ENCODE assay signal across 15 cellular contexts in genomic region chr2:215790548-215791421, GRCh38.
DNase-seq lines count a peak whose midpoint lies in the region; ATAC-seq, FAIRE-seq and TF ChIP-seq lines count a peak whose summit lies in the region.
"Had no signal": no experiment of that assay in that cellular context is flagged by ENCODE, and none has a peak within 500 bp of the region (broad histone marks: within the 10 kb centered on the region; RNA-seq: fewer than 3 reads in every experiment).

No MANE protein-coding gene starts in this region.

- H3K27me3 ChIP-seq in Caco-2 (replicated peaks; ENCODE audit: control insufficient read depth, insufficient read depth, low read length) = no peaks in the 10 kb centered on the region
- H3K27me3 ChIP-seq in K562 (ENCODE audit: control insufficient read depth in 2 of 2, insufficient read depth in 2 of 2, low read length in 2 of 2) = no peaks in the 10 kb centered on the region
- no peaks in the 10 kb centered on the region for H3K27me3 ChIP-seq in gastroesophageal sphincter
- H3K27me3 ChIP-seq in SK-N-SH (ENCODE audit: insufficient read depth) = no peaks in the 10 kb centered on the region
- H3K27me3 ChIP-seq in Karpas-422 (ENCODE audit: low read length) = no peaks in the 10 kb centered on the region
- H3K27me3 ChIP-seq: BE2C had no signal

- TF ChIP-seq EP300 in K562 (IDR thresholded peaks at IDR 0.05; ENCODE audit: low read length) (no peak), gastroesophageal sphincter (IDR thresholded peaks at IDR 0.05) (no peak), SK-N-SH (IDR thresholded peaks at IDR 0.05; ENCODE audit: borderline replicate concordance in 1 of 2, low read depth in 1 of 2, low read length in 1 of 2) (no peak)

- H3K27ac ChIP-seq in K562 (ENCODE audit: extremely low read depth, low read depth, low read length) (peak overlapping the region; percentile 35; the same call in 1 of the 3 replicates), gastroesophageal sphincter (peak overlapping the region in 3 of 4 donors; percentile 2 to 66 (median 25)), SK-N-SH (ENCODE audit: low read depth in 2 of 2, low read length in 1 of 2) (no peak overlapping the region), Karpas-422 (ENCODE audit: low read length) (no peak overlapping the region)
- H3K27ac ChIP-seq: PC-9 had no signal

- H3K36me3 ChIP-seq in Caco-2 (ENCODE audit: control insufficient read depth, insufficient read depth, low read length) (no peaks in the 10 kb centered on the region), K562 (ENCODE audit: control insufficient read depth, insufficient read depth, low read length) (no peaks in the 10 kb centered on the region), gastroesophageal sphincter (no peaks in the 10 kb centered on the region), SK-N-SH (replicated peaks in 1 of 2; ENCODE audit: control insufficient read depth in 1 of 2, insufficient read depth in 2 of 2, low read length in 1 of 2) (no peaks in the 10 kb centered on the region), Karpas-422 (ENCODE audit: insufficient read depth, low read length) (no peaks in the 10 kb centered on the region)
- H3K36me3 ChIP-seq: BE2C, HAP-1 had no signal

- no peak for TF ChIP-seq CTCF in Caco-2 (IDR thresholded peaks at IDR 0.05; ENCODE audit: insufficient read depth in 1 of 2, low read depth in 1 of 2, low read length in 1 of 2, severe bottlenecking in 1 of 2, unreplicated experiment in 1 of 2)
- TF ChIP-seq CTCF in K562 (IDR thresholded peaks at IDR 0.05 in 2 of 3, conservative IDR thresholded peaks at IDR 0.05 in 1 of 3; ENCODE audit: insufficient read depth in 2 of 3, low read depth in 1 of 3, low read length in 3 of 3) = no peak
- no peak for TF ChIP-seq CTCF in gastroesophageal sphincter (IDR thresholded peaks at IDR 0.05)
- TF ChIP-seq CTCF in osteocyte (IDR thresholded peaks at IDR 0.05) = no peak
- TF ChIP-seq CTCF in SK-N-SH (IDR thresholded peaks at IDR 0.05) = no peak

- H3F3A ChIP-seq in SK-N-SH (replicated peaks; ENCODE audit: insufficient read depth) = peaks cover 26% of the 10 kb centered on the region

- H3K27me3 Mint-ChIP-seq in Caco-2 (ENCODE audit: insufficient read depth, unreplicated experiment) (no peaks in the 10 kb centered on the region), osteocyte (ENCODE audit: unreplicated experiment) (no peaks in the 10 kb centered on the region)
- H3K27me3 Mint-ChIP-seq in activated CD4-positive, alpha-beta memory T cell treated with anti-CD3 and anti-CD28 coated beads for 36 hours = no peaks in the 10 kb centered on the region

- no peaks in the 10 kb centered on the region for H3K9me3 Mint-ChIP-seq in Caco-2 (ENCODE audit: unreplicated experiment)
- H3K9me3 Mint-ChIP-seq in osteocyte (ENCODE audit: unreplicated experiment) = no peaks in the 10 kb centered on the region
- H3K9me3 Mint-ChIP-seq in activated CD4-positive, alpha-beta memory T cell treated with anti-CD3 and anti-CD28 coated beads for 36 hours = no peaks in the 10 kb centered on the region
- H3K9me3 Mint-ChIP-seq: CD8-positive, alpha-beta T cell had no signal

- H3K36me3 Mint-ChIP-seq in Caco-2 (ENCODE audit: insufficient read depth, unreplicated experiment) (no peaks in the 10 kb centered on the region), osteocyte (ENCODE audit: unreplicated experiment) (no peaks in the 10 kb centered on the region)
- no peaks in the 10 kb centered on the region for H3K36me3 Mint-ChIP-seq in activated CD4-positive, alpha-beta memory T cell treated with anti-CD3 and anti-CD28 coated beads for 36 hours
- H3K36me3 Mint-ChIP-seq: CD8-positive, alpha-beta T cell had no signal

- ATAC-seq in K562 (peak; percentile 5; the same call in 2 of the 3 replicates), gastroesophageal sphincter (no peak)
- ATAC-seq: CD8-positive, alpha-beta T cell had no signal

- intact Hi-C loops in Caco-2 (cut with micrococcal nuclease; ENCODE audit: unreplicated experiment) (no loop called here), K562 (cut with micrococcal nuclease) (loop anchor here (10.0 kb wide), 1 partner anchor 124 kb away; no protein-coding TSS in a partner anchor)
- intact Hi-C loops in activated CD4-positive, alpha-beta memory T cell treated with anti-CD3 and anti-CD28 coated beads for 36 hours (cut with micrococcal nuclease) = no loop called here

- no peaks in the 10 kb centered on the region for H3K79me2 ChIP-seq in K562 (ENCODE audit: control insufficient read depth, insufficient read depth, low read length)
- H3K79me2 ChIP-seq in SK-N-SH (ENCODE audit: insufficient read depth) = no peaks in the 10 kb centered on the region
- H3K79me2 ChIP-seq in Karpas-422 (ENCODE audit: low read length) = no peaks in the 10 kb centered on the region

- H3K9me2 ChIP-seq in SK-N-SH (no peaks in the 10 kb centered on the region), Karpas-422 (replicated peaks; ENCODE audit: insufficient read depth, low read length) (no peaks in the 10 kb centered on the region)

- peak overlapping the region; percentile 87 for H2AFZ ChIP-seq in K562 (ENCODE audit: low read depth, low read length)
- H2AFZ ChIP-seq in SK-N-SH (ENCODE audit: low read depth) = no peak overlapping the region
- H2AFZ ChIP-seq in Karpas-422 (ENCODE audit: low read length) = no peak overlapping the region; the same call in 1 of the 2 replicates
- H2AFZ ChIP-seq: PC-9 had no signal

- H3K4me2 ChIP-seq in K562 (ENCODE audit: insufficient read depth, low read length) = peak overlapping the region; percentile 1; the same call in 1 of the 2 replicates
- no peak overlapping the region for H3K4me2 ChIP-seq in SK-N-SH
- H3K4me2 ChIP-seq in Karpas-422 (ENCODE audit: low read depth, low read length, poor library complexity, severe bottlenecking) = no peak overlapping the region
- H3K4me2 ChIP-seq: PC-9 had no signal

- H3K9ac ChIP-seq in K562 (ENCODE audit: insufficient read depth in 1 of 2, low read depth in 2 of 2, low read length in 2 of 2) = no peak overlapping the region; a peak in 1 of 4 replicates
- no peak overlapping the region for H3K9ac ChIP-seq in SK-N-SH
- no peak overlapping the region for H3K9ac ChIP-seq in Karpas-422 (ENCODE audit: low read length)

- no peaks in the 10 kb centered on the region for H3K9me3 ChIP-seq in Caco-2
- no peaks in the 10 kb centered on the region for H3K9me3 ChIP-seq in K562 (replicated peaks; ENCODE audit: control insufficient read depth, insufficient read depth, low read depth, low read length)
- no peaks in the 10 kb centered on the region for H3K9me3 ChIP-seq in gastroesophageal sphincter
- no peaks in the 10 kb centered on the region for H3K9me3 ChIP-seq in SK-N-SH
- H3K9me3 ChIP-seq in Karpas-422 (ENCODE audit: low read length) = no peaks in the 10 kb centered on the region
- H3K9me3 ChIP-seq: BE2C, HAP-1 had no signal

- CTCF ChIA-PET in Caco-2 (lab: Charles Lee) = no interaction called here
- CTCF ChIA-PET in K562 (lab: Yijun Ruan, JAX; ENCODE audit: low intra/inter-chr PET ratio) = no interaction called here
- CTCF ChIA-PET in activated CD4-positive, alpha-beta memory T cell treated with anti-CD3 and anti-CD28 coated beads for 36 hours (lab: Charles Lee) = no interaction called here
- CTCF ChIA-PET in SK-N-SH (lab: Yijun Ruan, JAX) = interaction anchor here (0.7 kb wide), 1 partner anchor 141 kb away, joined by 3 read pairs; no protein-coding TSS in a partner anchor

- H3K4me1 Mint-ChIP-seq in Caco-2 (ENCODE audit: low read depth, unreplicated experiment) (peaks cover 40% of the 10 kb centered on the region), osteocyte (ENCODE audit: unreplicated experiment) (peaks cover 75% of the 10 kb centered on the region)
- peaks cover 4% of the 10 kb centered on the region for H3K4me1 Mint-ChIP-seq in activated CD4-positive, alpha-beta memory T cell treated with anti-CD3 and anti-CD28 coated beads for 36 hours (ENCODE audit: low read depth)

- H4K20me1 ChIP-seq in K562 (replicated peaks; ENCODE audit: control insufficient read depth, insufficient read depth, low read length) (no peaks in the 10 kb centered on the region), SK-N-SH (ENCODE audit: insufficient read depth) (no peaks in the 10 kb centered on the region), Karpas-422 (ENCODE audit: insufficient read depth, low read depth, low read length) (no peaks in the 10 kb centered on the region)

- TF ChIP-seq POLR2A in K562 (conservative IDR thresholded peaks at IDR 0.05) (no peak), gastroesophageal sphincter (IDR thresholded peaks at IDR 0.05) (no peak)

- no peak for FAIRE-seq in K562 (lab: Jason Lieb, UNC)

- POLR2A ChIA-PET in Caco-2 (lab: Charles Lee) (no interaction called here), K562 (lab: Yijun Ruan, JAX) (interaction anchor here (0.5 to 1.1 kb wide), 3 partner anchors 10 to 28 kb away, joined by 3 read pairs; no protein-coding TSS in a partner anchor), SK-N-SH (lab: Yijun Ruan, JAX) (no interaction called here)
- POLR2A ChIA-PET in activated CD4-positive, alpha-beta memory T cell treated with anti-CD3 and anti-CD28 coated beads for 36 hours (lab: Charles Lee) = no interaction called here

- in situ Hi-C loops in K562 (cut with MboI) = no loop called here

- TF ChIP-seq RAD21 in K562 (CRISPR knock-in tag; conservative IDR thresholded peaks at IDR 0.05 in 1 of 2, IDR thresholded peaks at IDR 0.05 in 1 of 2) (no peak), SK-N-SH (IDR thresholded peaks at IDR 0.05; ENCODE audit: low read length) (no peak)

- H3K4me3 ChIP-seq in Caco-2 (ENCODE audit: low read depth, low read length) (no peak overlapping the region), K562 (no peak overlapping the region), gastroesophageal sphincter (no peak overlapping the region), SK-N-SH (ENCODE audit: low read depth in 2 of 2, low read length in 1 of 2) (no peak overlapping the region), Karpas-422 (ENCODE audit: low read length) (no peak overlapping the region)
- H3K4me3 ChIP-seq: HAP-1, PC-9 had no signal

- H3K27ac Mint-ChIP-seq in Caco-2 (ENCODE audit: unreplicated experiment) = peak overlapping the region; percentile 13
- peak overlapping the region; percentile 82 for H3K27ac Mint-ChIP-seq in osteocyte (ENCODE audit: unreplicated experiment)
- H3K27ac Mint-ChIP-seq in activated CD4-positive, alpha-beta memory T cell treated with anti-CD3 and anti-CD28 coated beads for 36 hours = no peak overlapping the region
- H3K27ac Mint-ChIP-seq: CD8-positive, alpha-beta T cell had no signal

- no peaks in the 10 kb centered on the region for H3K9me1 ChIP-seq in K562 (ENCODE audit: control insufficient read depth, insufficient read depth, low read length)

- DNase-seq in Caco-2 (no peak), K562 (ENCODE audit: extremely low read depth in 1 of 4, low spot score in 3 of 4) (no peak), osteocyte (ENCODE audit: extremely low spot score, unreplicated experiment) (no peak), SK-N-SH (no peak), HUDEP-2 (lab: John Stamatoyannopoulos, UW; ENCODE audit: unreplicated experiment in 76 of 76) (no peak), Karpas-422 (no peak)
- no peak for DNase-seq in activated CD4-positive, alpha-beta memory T cell treated with anti-CD3 and anti-CD28 coated beads for 36 hours
- DNase-seq: BE2C; CD8-positive, alpha-beta T cell; DMS 273 treated with DMSO at 0.1 percent for 48 hours; NCI-H1436; NCI-H2081 treated with DMSO at 0.1 percent for 48 hours had no signal

- BruUV-seq in Caco-2 (replicated peaks; lab: Mats Ljungman, UMichigan) (TSS peak; percentile 66), K562 (replicated peaks; lab: Mats Ljungman, UMichigan) (no TSS peak)

- no peak overlapping the region for H3K4me3 Mint-ChIP-seq in Caco-2 (ENCODE audit: unreplicated experiment)
- H3K4me3 Mint-ChIP-seq in osteocyte (ENCODE audit: unreplicated experiment) = no peak overlapping the region
- no peak overlapping the region for H3K4me3 Mint-ChIP-seq in activated CD4-positive, alpha-beta memory T cell treated with anti-CD3 and anti-CD28 coated beads for 36 hours
- H3K4me3 Mint-ChIP-seq: CD8-positive, alpha-beta T cell had no signal

- peaks cover 43% of the 10 kb centered on the region for H3K4me1 ChIP-seq in Caco-2
- peaks cover 8 to 58% of the 10 kb centered on the region in 2 experiments; a peak in 4 of 5 replicates for H3K4me1 ChIP-seq in K562 (replicated peaks in 1 of 2; ENCODE audit: control insufficient read depth in 2 of 2, insufficient read depth in 2 of 2, low read length in 2 of 2)
- H3K4me1 ChIP-seq in gastroesophageal sphincter = peaks cover 0 to 30% (median 3%) of the 10 kb centered on the region in 3 donors
- peaks cover 4 to 39% of the 10 kb centered on the region in 2 experiments for H3K4me1 ChIP-seq in SK-N-SH (ENCODE audit: control insufficient read depth in 1 of 2, insufficient read depth in 2 of 2, low read depth in 1 of 2, low read length in 1 of 2)
- H3K4me1 ChIP-seq in Karpas-422 (ENCODE audit: low read length) = no peaks in the 10 kb centered on the region
- H3K4me1 ChIP-seq: HAP-1 had no signal

- WGBS in K562 (ENCODE audit: insufficient coverage, low coverage, missing lambda C conversion rate) = 53% methylated on average over 6 of the region's 6 CpGs
- WGBS in gastroesophageal sphincter (ENCODE audit: low coverage in 1 of 2), 2 donors = 57 to 68% methylated on average over 4 to 6 of the region's 6 CpGs
- 93% methylated on average over 5 of the region's 6 CpGs for WGBS in SK-N-SH (ENCODE audit: low lambda C conversion rate)

Comparison
In these comparisons a context has a peak if more than half of its experiments do, and no peak if none do; other contexts are left out.
1. H3K27ac ChIP-seq: peak in K562 (single experiment) and gastroesophageal sphincter (3 of 4); none in SK-N-SH (0 of 2) and Karpas-422 (single experiment).